ENCODE assay signal across 19 cellular contexts in the genomic region with DNA sequence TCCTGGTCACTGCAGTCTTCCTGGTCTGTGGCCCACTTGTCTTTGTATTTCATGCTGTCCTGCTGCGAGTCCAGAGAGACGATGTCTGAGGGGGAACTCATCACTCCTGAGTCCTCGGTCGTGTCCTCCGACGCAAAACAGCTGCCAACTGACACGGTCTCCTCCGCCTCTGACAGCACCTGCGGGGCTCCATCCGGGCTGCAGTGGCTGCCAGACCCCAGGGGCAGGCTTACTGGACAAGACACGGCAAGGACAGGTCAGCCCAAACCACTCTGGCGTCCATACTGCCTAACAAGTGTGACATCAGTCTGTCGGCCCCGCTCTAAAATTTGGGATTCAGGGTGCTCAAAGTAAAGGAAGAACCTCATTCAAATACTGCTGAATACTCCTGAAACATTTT.
"Had no signal": no experiment of that assay in that cellular context is flagged by ENCODE, and none has a peak within 500 bp of the region (broad histone marks: within the 10 kb centered on the region; RNA-seq: fewer than 3 reads in every experiment).

No MANE protein-coding gene starts in this region.

- ATAC-seq: K562 had no signal

- H3K36me3 Mint-ChIP-seq: IgD-negative memory B cell had no signal

- H3K4me3 Mint-ChIP-seq: IgD-negative memory B cell had no signal

- H3K9me3 Mint-ChIP-seq: IgD-negative memory B cell had no signal

- DNase-seq: Kasumi-1, MM.1S, NCI-H1092 treated with DMSO at 0.1 percent for 48 hours, NCI-H1436, NCI-H187, NCI-H2029, NCI-H2081 treated with DMSO at 0.1 percent for 48 hours, NCI-H2171, NCI-H226, NCI-H446, NCI-H510A, NCI-H524 treated with DMSO at 0.1 percent for 48 hours, NCI-H69, NCI-H774, Right ventricle myocardium superior, RPMI8226, SIG-M5 had no signal

- H3K4me1 Mint-ChIP-seq: IgD-negative memory B cell had no signal

- H3K27ac Mint-ChIP-seq: IgD-negative memory B cell had no signal
